1 cellular context compared by ENCODE assay signal in genomic region chr17:16396693-16397092, GRCh38. TPM values are rescaled to one million over a fixed set of nuclear protein-coding genes. Genes with fewer than 3 reads are reported as not detected.
"Had no signal": no experiment of that assay in that cellular context is flagged by ENCODE, and none has a peak within 500 bp of the region (broad histone marks: within the 10 kb centered on the region; RNA-seq: fewer than 3 reads in every experiment).

No MANE protein-coding gene starts in this region.

RNA-seq across cellular contexts. Expression of gene TRPV2, which starts 18.7 kb away (rescaled TPM):
- polyA plus RNA-seq: neural cell had no signal
